21 cellular contexts compared by ENCODE assay signal in the genomic region with DNA sequence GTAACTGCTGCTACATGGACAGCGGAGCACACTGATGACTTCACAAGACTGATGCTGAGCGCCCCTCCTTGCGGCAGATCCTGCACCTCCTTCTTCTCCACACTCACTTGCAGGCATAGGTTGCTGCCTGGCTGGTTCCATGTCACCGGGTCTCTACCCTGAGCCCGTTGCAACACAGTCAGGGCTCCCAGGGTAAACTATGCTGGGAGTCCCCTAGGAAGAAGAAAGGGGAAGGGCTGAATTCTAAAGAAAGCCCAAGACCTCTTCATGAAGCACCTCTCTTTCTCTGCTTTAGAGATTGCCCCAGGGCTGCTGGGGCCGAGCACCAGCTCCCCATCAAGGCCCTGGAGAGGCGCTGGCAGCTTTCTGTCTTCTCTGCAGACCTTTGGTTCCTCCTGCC.
DNase-seq lines count a peak whose midpoint lies in the region; ATAC-seq, FAIRE-seq and TF ChIP-seq lines count a peak whose summit lies in the region.
"Had no signal": no experiment of that assay in that cellular context is flagged by ENCODE, and none has a peak within 500 bp of the region (broad histone marks: within the 10 kb centered on the region; RNA-seq: fewer than 3 reads in every experiment).

No MANE protein-coding gene starts in this region.

- H3K9ac ChIP-seq in SK-N-SH (no peak overlapping the region), BLaER1 (no peak overlapping the region), MM.1S (ENCODE audit: low read length) (no peak overlapping the region), GM12878 (ENCODE audit: control insufficient read depth, insufficient read depth, low read length) (peak overlapping the region; percentile 63; the same call in 1 of the 2 replicates)

- TF ChIP-seq CTCF in SK-N-SH (IDR thresholded peaks at IDR 0.05) = no peak
- TF ChIP-seq CTCF in MM.1S (IDR thresholded peaks at IDR 0.05; ENCODE audit: low read length) = no peak
- TF ChIP-seq CTCF in GM12878 (IDR thresholded peaks at IDR 0.05 in 2 of 3, conservative IDR thresholded peaks at IDR 0.05 in 1 of 3; ENCODE audit: control insufficient read depth in 2 of 3, extremely low read depth in 1 of 3, insufficient read depth in 1 of 3, low read depth in 3 of 3, low read length in 3 of 3) = no peak
- no peak for TF ChIP-seq CTCF in lower lobe of right lung (IDR thresholded peaks at IDR 0.05)

- H3K36me3 ChIP-seq in SK-N-SH (replicated peaks in 1 of 2; ENCODE audit: control insufficient read depth in 1 of 2, insufficient read depth in 2 of 2, low read length in 1 of 2) = no peaks in the 10 kb centered on the region
- no peaks in the 10 kb centered on the region for H3K36me3 ChIP-seq in BLaER1
- H3K36me3 ChIP-seq in MM.1S (replicated peaks; ENCODE audit: insufficient read depth, low read length) = no peaks in the 10 kb centered on the region
- no peaks in the 10 kb centered on the region for H3K36me3 ChIP-seq in GM12878 (ENCODE audit: control insufficient read depth in 2 of 2, insufficient read depth in 2 of 2, low read length in 1 of 2)
- no peaks in the 10 kb centered on the region for H3K36me3 ChIP-seq in lower lobe of right lung
- H3K36me3 ChIP-seq: HAP-1, heart right ventricle, neutrophil, suprapubic skin had no signal

- H3K4me2 ChIP-seq in SK-N-SH (0 out of 2 replicates have a peak overlapping the region, but pooled peaks have one; percentile 68), BLaER1 (peak overlapping the region; percentile 48), MM.1S (ENCODE audit: low read depth, low read length) (peak overlapping the region; percentile 86; the same call in 1 of the 2 replicates), GM12878 (ENCODE audit: control insufficient read depth, insufficient read depth) (peak overlapping the region; percentile 84)

- POLR2A ChIA-PET in SK-N-SH (lab: Yijun Ruan, JAX) = no interaction called here
- POLR2A ChIA-PET in GM12878 (lab: Charles Lee) = interaction anchor here (1.0 to 1.5 kb wide), 3 partner anchors 9 to 96 kb away, joined by 3 read pairs; no protein-coding TSS in a partner anchor

- no peaks in the 10 kb centered on the region for H3K9me2 ChIP-seq in SK-N-SH
- H3K9me2 ChIP-seq in MM.1S (replicated peaks; ENCODE audit: insufficient read depth, low read length) = no peaks in the 10 kb centered on the region

- H3K4me1 ChIP-seq in SK-N-SH (ENCODE audit: control insufficient read depth in 1 of 2, insufficient read depth in 2 of 2, low read depth in 1 of 2, low read length in 1 of 2) = no peaks in the 10 kb centered on the region
- peaks cover 29% of the 10 kb centered on the region for H3K4me1 ChIP-seq in BLaER1
- peaks cover 13% of the 10 kb centered on the region for H3K4me1 ChIP-seq in MM.1S (ENCODE audit: low read length)
- peaks cover 48% of the 10 kb centered on the region for H3K4me1 ChIP-seq in GM12878 (ENCODE audit: control insufficient read depth, insufficient read depth, low read length)
- H3K4me1 ChIP-seq in lower lobe of right lung = no peaks in the 10 kb centered on the region
- H3K4me1 ChIP-seq: body of pancreas, HAP-1, psoas muscle, suprapubic skin had no signal

- no peak overlapping the region for H3K4me3 ChIP-seq in SK-N-SH (ENCODE audit: low read depth in 2 of 2, low read length in 1 of 2)
- no peak overlapping the region for H3K4me3 ChIP-seq in BLaER1
- peak overlapping the region; percentile 55; the same call in 1 of the 2 replicates for H3K4me3 ChIP-seq in MM.1S (ENCODE audit: low read length)
- no peak overlapping the region; the same call in 1 of the 2 replicates for H3K4me3 ChIP-seq in GM12878
- H3K4me3 ChIP-seq in lower lobe of right lung = no peak overlapping the region
- H3K4me3 ChIP-seq: body of pancreas, HAP-1, psoas muscle, suprapubic skin had no signal

- WGBS in SK-N-SH (ENCODE audit: low lambda C conversion rate) = 38% methylated on average over 6 of the region's 7 CpGs
- 48% methylated on average over 7 of the region's 7 CpGs for WGBS in GM12878 (ENCODE audit: insufficient coverage, insufficient replicate concordance, low lambda C conversion rate, missing lambda C conversion rate)

- intact Hi-C loops in GM12878 (cut with micrococcal nuclease; ENCODE audit: unreplicated experiment) = no loop called here
- intact Hi-C loops in lower lobe of right lung (cut with DNase I) = no loop called here

- TF ChIP-seq EP300 in SK-N-SH (IDR thresholded peaks at IDR 0.05; ENCODE audit: borderline replicate concordance in 1 of 2, low read depth in 1 of 2, low read length in 1 of 2) (no peak), GM12878 (IDR thresholded peaks at IDR 0.05; ENCODE audit: borderline replicate concordance in 1 of 2, control insufficient read depth in 1 of 2, low read depth in 2 of 2, low read length in 2 of 2) (no peak)

- DNase-seq in SK-N-SH (no peak), MM.1S (no peak), GM12878 (ENCODE audit: low read depth, low spot score) (no peak), RKO (ENCODE audit: low spot score) (no peak), lower lobe of right lung (no peak)
- DNase-seq: 8988T, activated gamma-delta T cell, body of pancreas, DND-41, heart right ventricle, mammary epithelial cell, NCI-H1436, NCI-H446, psoas muscle, Right ventricle myocardium superior had no signal

- RAD21 ChIA-PET in GM12878 (lab: Charles Lee; ENCODE audit: unreplicated experiment) = interaction anchor here (0.7 to 3.0 kb wide), 5 partner anchors 8 to 20 kb away, joined by 3 to 11 read pairs (median 4); no protein-coding TSS in a partner anchor

- no peak for TF ChIP-seq POLR2A in GM12878 (IDR thresholded peaks at IDR 0.05; ENCODE audit: low read depth, low read length)

- no peaks in the 10 kb centered on the region for H4K20me1 ChIP-seq in SK-N-SH (ENCODE audit: insufficient read depth)
- H4K20me1 ChIP-seq in BLaER1 = no peaks in the 10 kb centered on the region
- H4K20me1 ChIP-seq in MM.1S (ENCODE audit: insufficient read depth, low read length) = no peaks in the 10 kb centered on the region
- H4K20me1 ChIP-seq in GM12878 (ENCODE audit: control insufficient read depth, insufficient read depth) = no peaks in the 10 kb centered on the region

- H2AFZ ChIP-seq in SK-N-SH (ENCODE audit: low read depth) (no peak overlapping the region), MM.1S (ENCODE audit: low read length) (no peak overlapping the region), GM12878 (ENCODE audit: control insufficient read depth, low read depth, low read length) (no peak overlapping the region)

- FAIRE-seq in GM12878 (lab: Jason Lieb, UNC) = no peak

- BruUV-seq in GM12878 (replicated peaks; lab: Mats Ljungman, UMichigan) = no TSS peak

- no peak overlapping the region for H3K27ac ChIP-seq in SK-N-SH (ENCODE audit: low read depth in 2 of 2, low read length in 1 of 2)
- no peak overlapping the region for H3K27ac ChIP-seq in BLaER1
- H3K27ac ChIP-seq in MM.1S (ENCODE audit: low read length) = no peak overlapping the region
- H3K27ac ChIP-seq in GM12878 (ENCODE audit: control insufficient read depth, insufficient read depth) = peak overlapping the region; percentile 75
- no peak overlapping the region for H3K27ac ChIP-seq in lower lobe of right lung
- H3K27ac ChIP-seq: body of pancreas, neutrophil, psoas muscle, suprapubic skin had no signal

- H3K79me2 ChIP-seq in SK-N-SH (ENCODE audit: insufficient read depth) = no peaks in the 10 kb centered on the region
- no peaks in the 10 kb centered on the region for H3K79me2 ChIP-seq in MM.1S (ENCODE audit: low read length)
- no peaks in the 10 kb centered on the region for H3K79me2 ChIP-seq in GM12878 (ENCODE audit: control insufficient read depth, insufficient read depth, low read length)

- in situ Hi-C loops in GM12878 (cut with MboI) = no loop called here

- ATAC-seq in SK-N-SH treated with all-trans-retinoic acid at 6 μM for 48 hours = no peak
- ATAC-seq in GM12878 = no peak; the same call in 1 of the 3 replicates
- ATAC-seq in lower lobe of right lung = no peak
- ATAC-seq in GM19452 (IDR thresholded peaks at IDR 0.05; ENCODE audit: unreplicated experiment) = no peak
- ATAC-seq: body of pancreas, heart right ventricle, psoas muscle had no signal

- SMC1A ChIA-PET in GM12878 (lab: Charles Lee; ENCODE audit: uncharacterized antibody, unreplicated experiment) = interaction anchor here (0.7 to 24.5 kb wide), 4 partner anchors 10 to 25 kb away, joined by 3 to 748 read pairs (median 12); no protein-coding TSS in a partner anchor

- CTCF ChIA-PET in SK-N-SH (lab: Yijun Ruan, JAX) (no interaction called here), GM12878 (lab: Yijun Ruan, JAX) (interaction anchor here (0.9 to 2.0 kb wide), 3 partner anchors 7 to 58 kb away, joined by 3 to 6 read pairs (median 5); no protein-coding TSS in a partner anchor)

- H3K27me3 ChIP-seq in SK-N-SH (ENCODE audit: insufficient read depth) (peaks cover 100% of the 10 kb centered on the region), BLaER1 (no peaks in the 10 kb centered on the region), MM.1S (replicated peaks; ENCODE audit: insufficient read depth, low read length) (no peaks in the 10 kb centered on the region), GM12878 (replicated peaks in 1 of 2; ENCODE audit: control insufficient read depth in 2 of 2, insufficient read depth in 2 of 2, low read length in 1 of 2) (no peaks in the 10 kb centered on the region; a peak in 1 of 4 replicates), lower lobe of right lung (ENCODE audit: low read depth) (no peaks in the 10 kb centered on the region)
- H3K27me3 ChIP-seq: body of pancreas had no signal

- H3F3A ChIP-seq in SK-N-SH (replicated peaks; ENCODE audit: insufficient read depth) (no peaks in the 10 kb centered on the region), MM.1S (ENCODE audit: insufficient read depth, low read length) (no peaks in the 10 kb centered on the region)

- TF ChIP-seq RAD21 in SK-N-SH (IDR thresholded peaks at IDR 0.05; ENCODE audit: low read length) = no peak
- no peak for TF ChIP-seq RAD21 in GM12878 (IDR thresholded peaks at IDR 0.05; ENCODE audit: insufficient read depth, low read depth, low read length)

- H3K9me3 ChIP-seq in SK-N-SH (no peaks in the 10 kb centered on the region), BLaER1 (peaks cover 14% of the 10 kb centered on the region), MM.1S (replicated peaks; ENCODE audit: insufficient read depth, low read length) (no peaks in the 10 kb centered on the region), GM12878 (replicated peaks; ENCODE audit: control insufficient read depth, insufficient read depth, low read length) (peaks cover 5% of the 10 kb centered on the region; the same call in 2 of the 3 replicates), lower lobe of right lung (no peaks in the 10 kb centered on the region)
- H3K9me3 ChIP-seq: HAP-1, neutrophil, psoas muscle, suprapubic skin had no signal

TF ChIP-seq in SK-N-SH, 30 proteins besides CTCF, POLR2A, EP300 and RAD21 (continues in another document):
- no peak for TF ChIP-seq GABPA (IDR thresholded peaks at IDR 0.05; ENCODE audit: low read depth)
- TF ChIP-seq JUND (IDR thresholded peaks at IDR 0.05) = no peak

TF ChIP-seq in GM12878, 131 proteins besides CTCF, POLR2A, EP300 and RAD21:
- TF ChIP-seq TCF7 (IDR thresholded peaks at IDR 0.05; ENCODE audit: borderline replicate concordance) (no peak), MTA3 (IDR thresholded peaks at IDR 0.05; ENCODE audit: borderline replicate concordance, low read length) (0 out of 2 replicates have a peak, but pooled peaks have one; percentile 59), SPI1 (IDR thresholded peaks at IDR 0.05; ENCODE audit: borderline replicate concordance, insufficient read depth, low read depth, low read length) (0 out of 2 replicates have a peak, but pooled peaks have one; percentile 16)
